8 cellular contexts compared by ENCODE assay signal in the genomic region with DNA sequence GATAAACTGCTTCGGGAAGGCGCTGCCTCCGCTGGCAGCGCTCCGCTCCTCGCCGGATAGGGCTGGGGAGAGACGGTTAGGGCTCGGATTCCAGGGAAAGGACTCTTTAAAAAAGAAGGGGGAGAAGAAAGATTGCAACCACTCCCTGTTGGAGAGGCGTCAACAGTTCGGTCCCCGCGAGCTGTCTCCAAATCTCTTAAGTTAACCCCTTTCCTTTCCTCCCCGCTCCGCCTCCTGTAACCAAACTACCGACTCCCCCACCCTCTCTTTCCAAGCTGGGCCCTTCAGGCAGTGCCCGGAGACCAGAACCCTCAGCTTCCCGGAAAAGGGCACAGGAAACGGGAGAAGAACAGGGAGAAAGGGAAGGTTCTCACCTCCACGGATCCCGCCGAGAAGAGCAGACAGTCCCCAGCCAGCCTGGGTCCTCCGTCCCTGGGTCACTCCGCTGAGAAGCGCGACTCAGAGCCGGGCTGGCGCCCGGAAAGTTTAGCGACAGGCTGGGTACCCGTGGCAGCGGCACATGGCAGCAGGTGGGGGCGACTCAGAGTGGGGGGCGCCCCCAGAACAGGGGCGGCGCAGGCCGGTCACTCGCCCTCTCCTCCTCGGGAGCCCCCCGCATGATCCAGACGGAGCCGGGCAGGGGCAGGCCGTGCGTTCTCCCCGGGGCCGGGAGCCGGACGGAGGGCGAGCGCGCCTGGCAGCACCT. TPM values are rescaled to one million over a fixed set of nuclear protein-coding genes. Genes with fewer than 3 reads are reported as not detected.
DNase-seq lines count a peak whose midpoint lies in the region; ATAC-seq and TF ChIP-seq lines count a peak whose summit lies in the region.

No MANE protein-coding gene starts in this region.

- intact Hi-C loops in activated B cell treated with CpG ODN at 0.5 μM for 24 hours (cut with micrococcal nuclease) (loop anchor here (1.0 to 2.0 kb wide), 9 partner anchors 23 to 602 kb away; a partner anchor contains a TSS), esophagus squamous epithelium (cut with DNase I) (loop anchor here (10.0 kb wide), 1 partner anchor 196 kb away; no protein-coding TSS in a partner anchor)

- H3K4me3 ChIP-seq in esophagus squamous epithelium (peak overlapping the region; percentile 73 to 93 (median 83)), neural cell (ENCODE audit: low read length) (peak overlapping the region; percentile 86)

- H4K20me1 ChIP-seq in neural cell (ENCODE audit: insufficient read depth) = no peaks in the 10 kb centered on the region

- H3K9me2 ChIP-seq in neural cell (ENCODE audit: insufficient read depth, low read length) = no peaks in the 10 kb centered on the region

- peaks cover 36% of the 10 kb centered on the region for H3K4me1 Mint-ChIP-seq in activated B cell treated with CpG ODN at 0.5 μM for 24 hours

- H3K9me3 Mint-ChIP-seq in activated B cell treated with CpG ODN at 0.5 μM for 24 hours = no peaks in the 10 kb centered on the region

- H3K27me3 ChIP-seq in esophagus squamous epithelium (no peaks in the 10 kb centered on the region), neural cell (ENCODE audit: insufficient read depth, low read depth, low read length) (peaks cover 18% of the 10 kb centered on the region)

- no peaks in the 10 kb centered on the region for H3F3A ChIP-seq in neural cell (ENCODE audit: insufficient read depth, low read length, poor library complexity, severe bottlenecking)

- POLR2A ChIA-PET in activated B cell treated with CpG ODN at 0.5 μM for 24 hours (lab: Charles Lee) = interaction anchor here (0.5 to 1.8 kb wide), 7 partner anchors 58 to 1004 kb away, joined by 3 to 13 read pairs (median 5); a partner anchor contains a TSS

- ATAC-seq in GM21447 (IDR thresholded peaks at IDR 0.05; ENCODE audit: unreplicated experiment) = peak; percentile 15
- ATAC-seq in activated B cell treated with CpG ODN at 0.5 μM for 24 hours (ENCODE audit: low read depth) = no peak

- 1 to 2% methylated on average over 18 to 23 of the region's 51 CpGs for WGBS in esophagus squamous epithelium, 2 donors

- peak overlapping the region; percentile 86 for H3K4me3 Mint-ChIP-seq in activated B cell treated with CpG ODN at 0.5 μM for 24 hours

- H3K4me1 ChIP-seq in esophagus squamous epithelium = peaks cover 9 to 59% (median 17%) of the 10 kb centered on the region in 3 donors

- H3K9ac ChIP-seq in neural cell (ENCODE audit: low read length) = peak overlapping the region; percentile 57

- TF ChIP-seq EP300 in neural cell (conservative IDR thresholded peaks at IDR 0.05; ENCODE audit: poor library complexity, severe bottlenecking) = no peak

- peaks cover 0 to 23% (median 7%) of the 10 kb centered on the region in 3 donors for H3K36me3 ChIP-seq in esophagus squamous epithelium
- no peaks in the 10 kb centered on the region for H3K36me3 ChIP-seq in neural cell (ENCODE audit: insufficient read depth, low read length)

- no peak for TF ChIP-seq POLR2A in esophagus squamous epithelium (IDR thresholded peaks at IDR 0.05)

- TF ChIP-seq RAD21 in neural cell (conservative IDR thresholded peaks at IDR 0.05) = no peak

- no peak overlapping the region for H3K27ac Mint-ChIP-seq in activated B cell treated with CpG ODN at 0.5 μM for 24 hours

- no peak overlapping the region for H2AFZ ChIP-seq in neural cell (ENCODE audit: low read depth, low read length)

- H3K27ac ChIP-seq in esophagus squamous epithelium (peak overlapping the region; percentile 76 to 90 (median 80)), neural cell (ENCODE audit: low read length) (no peak overlapping the region)

- H3K27me3 Mint-ChIP-seq in activated B cell treated with CpG ODN at 0.5 μM for 24 hours = peaks cover 9% of the 10 kb centered on the region

- DNase-seq in Daoy (ENCODE audit: low read depth) (peak; percentile 39), HuH-7.5 (ENCODE audit: low spot score) (peak; percentile 56), activated B cell treated with CpG ODN at 0.5 μM for 24 hours (no peak), esophagus squamous epithelium (lab: John Stamatoyannopoulos, UW) (no peak), GDM1 (lab: John Stamatoyannopoulos, UW) (no peak), iPS-NIHi11 (ENCODE audit: low spot score) (no peak)

- peak overlapping the region; percentile 60 for H3K4me2 ChIP-seq in neural cell (ENCODE audit: low read length)

- H3K36me3 Mint-ChIP-seq in activated B cell treated with CpG ODN at 0.5 μM for 24 hours (ENCODE audit: low read depth) = no peaks in the 10 kb centered on the region

- CTCF ChIA-PET in activated B cell treated with CpG ODN at 0.5 μM for 24 hours (lab: Charles Lee) = interaction anchor here (0.6 to 1.9 kb wide), 2 partner anchors 58 to 153 kb away, joined by 4 to 6 read pairs; a partner anchor contains a TSS

- H3K9me3 ChIP-seq in esophagus squamous epithelium (no peaks in the 10 kb centered on the region), neural cell (ENCODE audit: low read length) (no peaks in the 10 kb centered on the region)

- TF ChIP-seq CTCF in activated B cell treated with CpG ODN at 0.5 μM for 24 hours (IDR thresholded peaks at IDR 0.05) (no peak), esophagus squamous epithelium (IDR thresholded peaks at IDR 0.05) (no peak), neural cell (IDR thresholded peaks at IDR 0.05; ENCODE audit: poor library complexity, severe bottlenecking) (no peak)

- peaks cover 42% of the 10 kb centered on the region for H3K79me2 ChIP-seq in neural cell (replicated peaks; ENCODE audit: insufficient read depth, low read length)

TF ChIP-seq in neural cell, 6 proteins besides CTCF, POLR2A, EP300 and RAD21:
- TF ChIP-seq MXI1 (conservative IDR thresholded peaks at IDR 0.05; ENCODE audit: poor library complexity, severe bottlenecking) (peak; percentile 72), TAF1 (IDR thresholded peaks at IDR 0.05; ENCODE audit: low read depth) (no peak)
- TF ChIP-seq, protein P1, sequence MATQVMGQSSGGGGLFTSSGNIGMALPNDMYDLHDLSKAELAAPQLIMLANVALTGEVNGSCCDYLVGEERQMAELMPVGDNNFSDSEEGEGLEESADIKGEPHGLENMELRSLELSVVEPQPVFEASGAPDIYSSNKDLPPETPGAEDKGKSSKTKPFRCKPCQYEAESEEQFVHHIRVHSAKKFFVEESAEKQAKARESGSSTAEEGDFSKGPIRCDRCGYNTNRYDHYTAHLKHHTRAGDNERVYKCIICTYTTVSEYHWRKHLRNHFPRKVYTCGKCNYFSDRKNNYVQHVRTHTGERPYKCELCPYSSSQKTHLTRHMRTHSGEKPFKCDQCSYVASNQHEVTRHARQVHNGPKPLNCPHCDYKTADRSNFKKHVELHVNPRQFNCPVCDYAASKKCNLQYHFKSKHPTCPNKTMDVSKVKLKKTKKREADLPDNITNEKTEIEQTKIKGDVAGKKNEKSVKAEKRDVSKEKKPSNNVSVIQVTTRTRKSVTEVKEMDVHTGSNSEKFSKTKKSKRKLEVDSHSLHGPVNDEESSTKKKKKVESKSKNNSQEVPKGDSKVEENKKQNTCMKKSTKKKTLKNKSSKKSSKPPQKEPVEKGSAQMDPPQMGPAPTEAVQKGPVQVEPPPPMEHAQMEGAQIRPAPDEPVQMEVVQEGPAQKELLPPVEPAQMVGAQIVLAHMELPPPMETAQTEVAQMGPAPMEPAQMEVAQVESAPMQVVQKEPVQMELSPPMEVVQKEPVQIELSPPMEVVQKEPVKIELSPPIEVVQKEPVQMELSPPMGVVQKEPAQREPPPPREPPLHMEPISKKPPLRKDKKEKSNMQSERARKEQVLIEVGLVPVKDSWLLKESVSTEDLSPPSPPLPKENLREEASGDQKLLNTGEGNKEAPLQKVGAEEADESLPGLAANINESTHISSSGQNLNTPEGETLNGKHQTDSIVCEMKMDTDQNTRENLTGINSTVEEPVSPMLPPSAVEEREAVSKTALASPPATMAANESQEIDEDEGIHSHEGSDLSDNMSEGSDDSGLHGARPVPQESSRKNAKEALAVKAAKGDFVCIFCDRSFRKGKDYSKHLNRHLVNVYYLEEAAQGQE (IDR thresholded peaks at IDR 0.05; ENCODE audit: borderline replicate concordance) = peak; percentile 19

RNA-seq across cellular contexts. Expression of a gene that starts 0.7 kb away (rescaled TPM):
- total RNA-seq in Daoy (2014; rRNA removed; shearing (Covaris generic)) = 1.4 and 2.0 TPM in 2 replicates
- total RNA-seq in activated B cell treated with CpG ODN at 0.5 μM for 24 hours (0.66 and 0.89 TPM in 2 replicates), esophagus squamous epithelium (10 to 100 TPM in 1 of 4 donors, 1 to 10 TPM in 3; 7.2 to 11.3 (median 8.6) TPM)
- polyA plus RNA-seq in neural cell = 0.99 and 2.4 TPM in 2 replicates
- 4.4 and 5.3 TPM in 2 replicates for polyA minus RNA-seq in neural cell

RNA-seq across cellular contexts. Expression of a gene that starts 57.6 kb away (rescaled TPM):
- 3.2 and 3.6 TPM in 2 replicates for total RNA-seq in Daoy (2014; rRNA removed; shearing (Covaris generic))
- total RNA-seq in activated B cell treated with CpG ODN at 0.5 μM for 24 hours (12.2 and 13.5 TPM in 2 replicates), esophagus squamous epithelium (10 to 100 TPM; 12.6 to 24.8 (median 15.4) TPM)
- polyA plus RNA-seq in neural cell = 12.1 and 14.7 TPM in 2 replicates
- 22.9 and 23.6 TPM in 2 replicates for polyA minus RNA-seq in neural cell

Comparison
In these comparisons a context has a peak if more than half of its experiments do, and no peak if none do; other contexts are left out.
1. DNase-seq: peak in Daoy (single experiment) and HuH-7.5 (single experiment); none in activated B cell treated with CpG ODN at 0.5 μM for 24 hours (single experiment), esophagus squamous epithelium (single experiment), GDM1 (single experiment) and iPS-NIHi11 (single experiment).